ENCODE assay signal across 10 cellular contexts in the genomic region with DNA sequence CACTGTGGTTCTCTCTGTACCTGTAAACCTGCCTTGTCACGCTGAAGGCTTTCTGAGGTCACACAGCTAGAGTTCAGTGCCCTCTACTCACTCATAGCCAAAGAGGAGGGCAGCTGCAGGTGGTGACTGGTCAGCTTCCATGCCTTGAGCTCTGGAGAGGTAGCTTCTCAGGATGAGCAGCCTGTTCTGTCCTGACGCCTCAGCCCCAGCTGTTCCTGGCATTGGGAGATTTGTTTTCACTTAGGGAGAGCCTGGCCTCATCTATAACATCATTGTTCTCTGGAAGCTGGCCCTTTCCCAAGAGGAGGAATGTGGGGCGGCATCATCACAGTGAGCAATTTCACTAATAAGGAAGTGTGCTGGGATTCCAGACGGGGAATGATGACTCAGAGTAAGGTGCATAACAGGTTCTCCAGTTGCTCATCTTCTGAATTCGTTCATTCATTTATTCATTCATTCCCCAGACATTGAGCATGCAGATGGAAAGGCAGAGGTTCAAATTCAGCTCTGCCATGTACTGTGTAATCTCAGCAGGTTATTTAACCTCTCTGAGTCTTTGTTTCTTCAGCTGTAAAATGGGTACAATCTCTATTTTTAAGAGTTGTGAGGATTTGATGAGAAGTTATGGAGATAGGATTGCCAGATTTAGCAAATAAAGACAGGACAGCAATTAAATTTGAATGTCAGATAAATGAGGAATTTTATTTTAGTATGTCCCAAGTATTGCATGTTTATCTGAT.
A peak's percentile ranks its signal among the peaks of the same experiment; 100 is the strongest.
DNase-seq lines count a peak whose midpoint lies in the region; ATAC-seq and TF ChIP-seq lines count a peak whose summit lies in the region.
"Had no signal": no experiment of that assay in that cellular context is flagged by ENCODE, and none has a peak within 500 bp of the region (broad histone marks: within the 10 kb centered on the region; RNA-seq: fewer than 3 reads in every experiment).

No MANE protein-coding gene starts in this region.

- H3K36me3 Mint-ChIP-seq in T-helper 17 cell (ENCODE audit: low read depth), result peaks cover 3% of the 10 kb centered on the region

- peaks cover 23% of the 10 kb centered on the region for H3K4me1 Mint-ChIP-seq in T-helper 17 cell

- H3K27ac Mint-ChIP-seq in T-helper 17 cell, result no peak overlapping the region
- H3K27ac Mint-ChIP-seq: immature natural killer cell had no signal

- H3K27me3 Mint-ChIP-seq in T-helper 17 cell, result no peaks in the 10 kb centered on the region

- ATAC-seq in T-helper 17 cell (no peak), GM19467 (IDR thresholded peaks at IDR 0.05; ENCODE audit: unreplicated experiment) (no peak)

- H3K4me3 Mint-ChIP-seq in T-helper 17 cell, result no peak overlapping the region
- H3K4me3 Mint-ChIP-seq: immature natural killer cell had no signal

- TF ChIP-seq CTCF in breast epithelium (IDR thresholded peaks at IDR 0.05), result no peak

- intact Hi-C loops in breast epithelium (cut with DNase I; ENCODE audit: low total_unique reads), result no loop called here

- DNase-seq in COLO829 (ENCODE audit: low spot score), result peak; percentile 63
- peak; percentile 63 for DNase-seq in NCI-H1694 (lab: John Stamatoyannopoulos, UW)
- DNase-seq in breast epithelium (ENCODE audit: low spot score in 2 of 2), result peak; percentile 66 to 97
- peak; percentile 66 to 87 for DNase-seq in lung microvascular endothelial cell (ENCODE audit: low read depth in 2 of 2)
- no peak for DNase-seq in T-helper 17 cell
- no peak for DNase-seq in activated T-cell treated with anti-CD3 and anti-CD28 coated beads for 4 hours
- DNase-seq in effector memory CD4-positive, alpha-beta T cell, result no peak
- DNase-seq: activated naive CD4-positive, alpha-beta T cell treated with Interleukin-2 at 50 U/mL for 16 hours; immature natural killer cell had no signal

- H3K36me3 ChIP-seq in breast epithelium, result no peaks in the 10 kb centered on the region
- no peaks in the 10 kb centered on the region for H3K36me3 ChIP-seq in effector memory CD4-positive, alpha-beta T cell (ENCODE audit: control insufficient read depth, insufficient read depth, low read length)

- H3K9me3 ChIP-seq in breast epithelium, result no peaks in the 10 kb centered on the region
- H3K9me3 ChIP-seq in T-helper 17 cell (ENCODE audit: control insufficient read depth, low read length, poor library complexity, severe bottlenecking), result no peaks in the 10 kb centered on the region
- no peaks in the 10 kb centered on the region for H3K9me3 ChIP-seq in effector memory CD4-positive, alpha-beta T cell (ENCODE audit: control insufficient read depth, low read length)

- H3K4me1 ChIP-seq in breast epithelium, result no peaks in the 10 kb centered on the region
- H3K4me1 ChIP-seq in effector memory CD4-positive, alpha-beta T cell (ENCODE audit: control insufficient read depth, insufficient read depth, low read length, poor library complexity, severe bottlenecking), result peaks cover 13% of the 10 kb centered on the region

- H3K27me3 ChIP-seq in breast epithelium, result no peaks in the 10 kb centered on the region
- H3K27me3 ChIP-seq in effector memory CD4-positive, alpha-beta T cell (replicated peaks; ENCODE audit: control insufficient read depth, insufficient read depth, low read length, poor library complexity, severe bottlenecking), result no peaks in the 10 kb centered on the region

- H3K4me3 ChIP-seq in breast epithelium, result no peak overlapping the region
- no peak overlapping the region for H3K4me3 ChIP-seq in effector memory CD4-positive, alpha-beta T cell (ENCODE audit: insufficient read depth, low read depth, low read length, poor library complexity, severe bottlenecking)

- H3K27ac ChIP-seq in breast epithelium, result peak overlapping the region; percentile 84 to 86
- H3K27ac ChIP-seq in effector memory CD4-positive, alpha-beta T cell (ENCODE audit: insufficient read depth, low read length, poor library complexity, severe bottlenecking), result no peak overlapping the region

- TF ChIP-seq POLR2A in breast epithelium (IDR thresholded peaks at IDR 0.05), result no peak

Comparison
In these comparisons a context has a peak if more than half of its experiments do, and no peak if none do; other contexts are left out.
1. DNase-seq: peak in COLO829 (single experiment), NCI-H1694 (single experiment), breast epithelium (2 of 2) and lung microvascular endothelial cell (2 of 2); none in T-helper 17 cell (0 of 3), activated T-cell treated with anti-CD3 and anti-CD28 coated beads for 4 hours (single experiment) and effector memory CD4-positive, alpha-beta T cell (0 of 3).